7 cellular contexts compared by ENCODE assay signal in the genomic region with DNA sequence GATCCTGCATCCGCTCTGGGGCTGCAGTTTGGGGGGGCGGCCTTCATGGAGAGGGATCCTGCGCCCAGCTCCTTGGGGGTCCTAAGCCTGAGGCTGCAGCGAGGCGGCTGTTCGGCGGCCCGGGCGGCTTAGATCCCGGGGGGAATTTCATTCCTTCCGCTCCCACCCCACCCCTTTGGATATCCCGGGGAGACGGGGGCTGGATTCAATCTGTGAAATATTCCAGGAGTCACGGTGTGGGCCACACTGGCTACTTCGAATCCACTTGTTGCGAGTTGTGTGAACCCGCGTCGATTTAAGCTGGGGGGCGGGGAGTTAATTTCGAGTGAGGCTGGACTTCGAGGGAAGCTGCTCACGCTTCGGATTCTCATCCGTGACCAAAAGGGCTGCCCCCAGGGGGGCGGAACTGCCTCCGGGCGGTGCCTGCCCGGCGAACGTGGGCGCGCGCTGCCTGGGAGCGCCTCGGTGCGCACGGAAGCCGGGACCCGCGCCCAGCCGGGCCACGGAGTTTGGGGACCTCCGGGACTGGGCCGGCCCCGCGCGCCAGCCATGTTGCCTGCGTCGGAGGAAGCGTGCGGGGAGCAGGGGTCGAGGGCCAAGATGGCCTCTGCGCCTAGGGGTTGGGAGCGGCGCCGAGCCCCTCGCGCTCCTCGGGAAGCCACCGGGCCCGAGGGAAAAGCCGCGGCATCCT. TPM values are rescaled to one million over a fixed set of nuclear protein-coding genes. Genes with fewer than 3 reads are reported as not detected.
DNase-seq lines count a peak whose midpoint lies in the region; ATAC-seq, FAIRE-seq and TF ChIP-seq lines count a peak whose summit lies in the region.

No MANE protein-coding gene starts in this region.

- peak overlapping the region; percentile 81 for H3K9ac ChIP-seq in ES-I3 (ENCODE audit: low read depth, low read length)

- H3K4me3 Mint-ChIP-seq in neural crest cell: peak overlapping the region; percentile 85

- no peaks in the 10 kb centered on the region for H3K9me3 ChIP-seq in ES-I3 (ENCODE audit: control insufficient read depth, insufficient read depth, low read length)

- no peaks in the 10 kb centered on the region for H3K36me3 ChIP-seq in ES-I3 (ENCODE audit: insufficient read depth, low read length)

- DNase-seq in fibroblast of mammary gland (ENCODE audit: low read depth) (peak; percentile 16), neural crest cell (ENCODE audit: low read depth, low spot score) (peak; percentile 17), RCC 7860 (ENCODE audit: low spot score) (no peak), SKM-1 (lab: John Stamatoyannopoulos, UW; ENCODE audit: unreplicated experiment) (no peak)

- peak overlapping the region; percentile 69 for H3K4me3 ChIP-seq in WI38 (ENCODE audit: low read depth, low read length)
- H3K4me3 ChIP-seq in fibroblast of mammary gland (ENCODE audit: control insufficient read depth, low read depth, low read length): peak overlapping the region; percentile 55

- TF ChIP-seq CTCF in WI38 (IDR thresholded peaks at IDR 0.05; ENCODE audit: low read depth, low read length) (no peak), fibroblast of mammary gland (conservative IDR thresholded peaks at IDR 0.05; ENCODE audit: control insufficient read depth, insufficient read depth, low read depth, low read length) (no peak), neural crest cell (conservative IDR thresholded peaks at IDR 0.05) (no peak)

- H3K9me3 Mint-ChIP-seq in neural crest cell: no peaks in the 10 kb centered on the region

- peaks cover 74% of the 10 kb centered on the region for H3K27me3 Mint-ChIP-seq in neural crest cell (ENCODE audit: low read depth)

- peaks cover 8% of the 10 kb centered on the region for H3K4me1 Mint-ChIP-seq in neural crest cell

- peaks cover 31% of the 10 kb centered on the region for H3K4me1 ChIP-seq in ES-I3 (ENCODE audit: insufficient read depth, low read length)

- no peak for FAIRE-seq in RCC 7860 (lab: Jason Lieb, UNC)

- peak; percentile 36 for ATAC-seq in HG03095 (IDR thresholded peaks at IDR 0.05; ENCODE audit: unreplicated experiment)

- H3K27ac Mint-ChIP-seq in neural crest cell (ENCODE audit: unreplicated experiment): no peak overlapping the region

- no peaks in the 10 kb centered on the region for H3K36me3 Mint-ChIP-seq in neural crest cell (ENCODE audit: low read depth)

RNA-seq across cellular contexts. Expression of a gene that starts 0.8 kb away (rescaled TPM):
- 6.7 and 7.9 TPM in 2 replicates for total RNA-seq in neural crest cell

Comparison
In these comparisons a context has a peak if more than half of its experiments do, and no peak if none do; other contexts are left out.
1. DNase-seq: peak in fibroblast of mammary gland (single experiment) and neural crest cell (single experiment); none in RCC 7860 (single experiment) and SKM-1 (single experiment).